25 cellular contexts compared by ENCODE assay signal in genomic region chr9:129149442-129149841, GRCh38. TPM values are rescaled to one million over a fixed set of nuclear protein-coding genes. Genes with fewer than 3 reads are reported as not detected.
A peak's percentile ranks its signal among the peaks of the same experiment; 100 is the strongest.
DNase-seq lines count a peak whose midpoint lies in the region; ATAC-seq and TF ChIP-seq lines count a peak whose summit lies in the region.
"Had no signal": no experiment of that assay in that cellular context is flagged by ENCODE, and none has a peak within 500 bp of the region (broad histone marks: within the 10 kb centered on the region; RNA-seq: fewer than 3 reads in every experiment).

No MANE protein-coding gene starts in this region.

- CTCF ChIA-PET in AG04450 (lab: Charles Lee) (no interaction called here), HEK293T (lab: Yijun Ruan, JAX) (interaction anchor here (0.6 kb wide), 1 partner anchor 10 kb away, joined by 3 read pairs; no protein-coding TSS in a partner anchor)

- peak overlapping the region; percentile 34 for H3K27ac Mint-ChIP-seq in T-helper 1 cell treated with Interleukin-12 subunit alpha and Interleukin-12 subunit beta and Interleukin-4 antibody, amounts not matched to agents 30 μg/mL and 1 μg/mL, for 36 hours
- H3K27ac Mint-ChIP-seq in T-helper 17 cell (peak overlapping the region; percentile 77), memory B cell (peak overlapping the region; percentile 75)
- H3K27ac Mint-ChIP-seq: activated naive CD4-positive, alpha-beta T cell treated with anti-CD3 and anti-CD28 coated beads, Interleukin-2, amount 50 U/mL, for 24 hours had no signal

- H3K9me3 ChIP-seq in AG04450 (ENCODE audit: control insufficient read depth, insufficient read depth, low read length) (no peaks in the 10 kb centered on the region; the same call in 1 of the 2 replicates), T-helper 17 cell (ENCODE audit: control insufficient read depth, low read length, poor library complexity, severe bottlenecking) (no peaks in the 10 kb centered on the region)
- H3K9me3 ChIP-seq: BE2C, Caco-2, MG63, Peyer's patch, SJCRH30, thyroid gland had no signal

- no peaks in the 10 kb centered on the region for H3K27me3 ChIP-seq in AG04450 (ENCODE audit: control insufficient read depth, insufficient read depth, low read length)
- H3K27me3 ChIP-seq: BE2C, MG63, Peyer's patch, SJCRH30, thyroid gland had no signal

- peaks cover 4% of the 10 kb centered on the region for H3K4me1 Mint-ChIP-seq in T-helper 1 cell treated with Interleukin-12 subunit alpha and Interleukin-12 subunit beta and Interleukin-4 antibody, amounts not matched to agents 30 μg/mL and 1 μg/mL, for 36 hours (ENCODE audit: low read depth)
- peaks cover 7% of the 10 kb centered on the region for H3K4me1 Mint-ChIP-seq in T-helper 17 cell
- peaks cover 14% of the 10 kb centered on the region for H3K4me1 Mint-ChIP-seq in memory B cell
- H3K4me1 Mint-ChIP-seq: activated naive CD4-positive, alpha-beta T cell treated with anti-CD3 and anti-CD28 coated beads, Interleukin-2, amount 50 U/mL, for 24 hours had no signal

- TF ChIP-seq CTCF in AG04450 (IDR thresholded peaks at IDR 0.05; ENCODE audit: low read depth, low read length), result no peak

- no peak overlapping the region for H3K4me3 Mint-ChIP-seq in T-helper 1 cell treated with Interleukin-12 subunit alpha and Interleukin-12 subunit beta and Interleukin-4 antibody, amounts not matched to agents 30 μg/mL and 1 μg/mL, for 36 hours
- H3K4me3 Mint-ChIP-seq in T-helper 17 cell (no peak overlapping the region), memory B cell (peak overlapping the region; percentile 33)
- H3K4me3 Mint-ChIP-seq: activated naive CD4-positive, alpha-beta T cell treated with anti-CD3 and anti-CD28 coated beads, Interleukin-2, amount 50 U/mL, for 24 hours had no signal

- DNase-seq in T-helper 1 cell (no peak), AG04450 (ENCODE audit: low read depth, low spot score) (no peak), T-helper 17 cell (no peak), memory B cell (ENCODE audit: low spot score in 2 of 2) (no peak), HEK293T (ENCODE audit: extremely low spot score) (no peak), left lobe of liver (ENCODE audit: low spot score) (no peak), CD1c-positive myeloid dendritic cell (ENCODE audit: extremely low spot score) (no peak)
- DNase-seq: 8988T; BE2C; Caco-2; cerebellar nuclear complex; GOT3; hypothalamus; MG63; NCI-H1436 treated with DMSO at 0.1 percent for 48 hours; NCI-H510A treated with DMSO at 0.1 percent for 48 hours; NK-92 treated with Interleukin-12 subunit alpha and Interleukin-12 subunit beta, amount 100 ng/mL, for 24 hours; Peyer's patch; SJCRH30; stimulated activated CD4-positive, alpha-beta T cell treated with anti-CD3 and anti-CD28 coated beads, Interleukin-2, amount 100 ng/mL, for 48 hours; stimulated activated naive CD4-positive, alpha-beta T cell treated with Interleukin-2 at 50 U/mL for 16 hours; thyroid gland had no signal

- H3K4me3 ChIP-seq in AG04450 (ENCODE audit: low read depth, low read length), result no peak overlapping the region
- H3K4me3 ChIP-seq: MG63, Peyer's patch, SJCRH30, thyroid gland had no signal

- peaks cover 7% of the 10 kb centered on the region for H3K36me3 Mint-ChIP-seq in T-helper 1 cell treated with Interleukin-12 subunit alpha and Interleukin-12 subunit beta and Interleukin-4 antibody, amounts not matched to agents 30 μg/mL and 1 μg/mL, for 36 hours (ENCODE audit: low read depth)
- no peaks in the 10 kb centered on the region for H3K36me3 Mint-ChIP-seq in T-helper 17 cell (ENCODE audit: low read depth)
- H3K36me3 Mint-ChIP-seq in memory B cell, result peaks cover 16% of the 10 kb centered on the region
- H3K36me3 Mint-ChIP-seq: activated naive CD4-positive, alpha-beta T cell treated with anti-CD3 and anti-CD28 coated beads, Interleukin-2, amount 50 U/mL, for 24 hours had no signal

- ATAC-seq in T-helper 17 cell (no peak), memory B cell (ENCODE audit: low read depth) (peak; percentile 45), left lobe of liver (no peak)

- H3K27ac ChIP-seq in AG04450 (ENCODE audit: low read depth, low read length), result peak overlapping the region; percentile 11
- H3K27ac ChIP-seq: HL-60, SJCRH30, thyroid gland had no signal

- POLR2A ChIA-PET in AG04450 (lab: Yijun Ruan, JAX), result interaction anchor here (0.6 to 0.7 kb wide), 2 partner anchors 18 to 29 kb away, joined by 3 to 9 read pairs; partner anchors contain the start of gene IER5L
- POLR2A ChIA-PET in HEK293T (lab: Yijun Ruan, JAX), result no interaction called here

- no peaks in the 10 kb centered on the region for H3K9me3 Mint-ChIP-seq in T-helper 1 cell treated with Interleukin-12 subunit alpha and Interleukin-12 subunit beta and Interleukin-4 antibody, amounts not matched to agents 30 μg/mL and 1 μg/mL, for 36 hours
- H3K9me3 Mint-ChIP-seq in memory B cell, result no peaks in the 10 kb centered on the region
- H3K9me3 Mint-ChIP-seq: activated naive CD4-positive, alpha-beta T cell treated with anti-CD3 and anti-CD28 coated beads, Interleukin-2, amount 50 U/mL, for 24 hours had no signal

- no peaks in the 10 kb centered on the region for H3K27me3 Mint-ChIP-seq in T-helper 1 cell treated with Interleukin-12 subunit alpha and Interleukin-12 subunit beta and Interleukin-4 antibody, amounts not matched to agents 30 μg/mL and 1 μg/mL, for 36 hours (ENCODE audit: low read depth)
- no peaks in the 10 kb centered on the region for H3K27me3 Mint-ChIP-seq in T-helper 17 cell
- no peaks in the 10 kb centered on the region for H3K27me3 Mint-ChIP-seq in memory B cell
- H3K27me3 Mint-ChIP-seq: activated naive CD4-positive, alpha-beta T cell treated with anti-CD3 and anti-CD28 coated beads, Interleukin-2, amount 50 U/mL, for 24 hours had no signal

TF ChIP-seq in HEK293T, 16 proteins besides CTCF, POLR2A, EP300 and RAD21:
- TF ChIP-seq SUZ12 (IDR thresholded peaks at IDR 0.05) (no peak), ZNF384 (IDR thresholded peaks at IDR 0.05) (no peak), SP1 (IDR thresholded peaks at IDR 0.05) (no peak), LEF1 (IDR thresholded peaks at IDR 0.05; ENCODE audit: borderline replicate concordance) (no peak), TARDBP (IDR thresholded peaks at IDR 0.05) (no peak), NFRKB (IDR thresholded peaks at IDR 0.05) (no peak), FOXA1 (IDR thresholded peaks at IDR 0.05) (no peak), CTBP1 (IDR thresholded peaks at IDR 0.05; ENCODE audit: borderline replicate concordance) (no peak), ARNT (IDR thresholded peaks at IDR 0.05) (no peak), L3MBTL2 (conservative IDR thresholded peaks at IDR 0.05) (no peak), BHLHE40 (IDR thresholded peaks at IDR 0.05; ENCODE audit: borderline replicate concordance) (no peak), PKNOX1 (IDR thresholded peaks at IDR 0.05) (no peak), FOXK2 (IDR thresholded peaks at IDR 0.05) (no peak), FOXM1 (IDR thresholded peaks at IDR 0.05; ENCODE audit: borderline replicate concordance) (no peak), ELF4 (IDR thresholded peaks at IDR 0.05) (no peak), HDGF (IDR thresholded peaks at IDR 0.05; ENCODE audit: borderline replicate concordance) (no peak)

RNA-seq across cellular contexts. Expression of gene IER5L, which starts 28.6 kb away (rescaled TPM):
- 4.9 TPM in 2 replicates for polyA plus RNA-seq in AG04450 (2011; rRNA removed)
- polyA minus RNA-seq in AG04450 (2011; rRNA and poly(A)+ RNA removed), result 4.7 and 6.5 TPM in 2 replicates
- total RNA-seq in T-helper 17 cell (1 to 10 TPM; 2.4 to 3.1 TPM), left lobe of liver (4.5 TPM)

RNA-seq across cellular contexts. Expression of gene PTPA, which starts 38.2 kb away (rescaled TPM):
- polyA plus RNA-seq in AG04450 (2011; rRNA removed), result 140 and 159 TPM in 2 replicates
- 141 and 154 TPM in 2 replicates for polyA minus RNA-seq in AG04450 (2011; rRNA and poly(A)+ RNA removed)
- total RNA-seq in T-helper 17 cell, result 10 to 100 TPM; 49.8 to 50.0 TPM
- total RNA-seq in left lobe of liver, result 62.3 TPM

RNA-seq across cellular contexts. Expression of gene CRAT, which starts 38.8 kb away (rescaled TPM):
- 24.3 and 29.3 TPM in 2 replicates for polyA plus RNA-seq in AG04450 (2011; rRNA removed)
- 24.9 and 35.0 TPM in 2 replicates for polyA minus RNA-seq in AG04450 (2011; rRNA and poly(A)+ RNA removed)
- 10 to 100 TPM; 12.9 to 23.3 TPM for total RNA-seq in T-helper 17 cell
- total RNA-seq in left lobe of liver, result 105 TPM
